11 cellular contexts compared by ENCODE assay signal in genomic region chr17:61157246-61157887, GRCh38.
A peak's percentile ranks its signal among the peaks of the same experiment; 100 is the strongest.
DNase-seq lines count a peak whose midpoint lies in the region; ATAC-seq and TF ChIP-seq lines count a peak whose summit lies in the region.
"Had no signal": no experiment of that assay in that cellular context is flagged by ENCODE, and none has a peak within 500 bp of the region (broad histone marks: within the 10 kb centered on the region; RNA-seq: fewer than 3 reads in every experiment).

No MANE protein-coding gene starts in this region.

- no peak for ATAC-seq in GM18517 (IDR thresholded peaks at IDR 0.05; ENCODE audit: unreplicated experiment)
- no peak for ATAC-seq in activated T-cell treated with anti-CD3 and anti-CD28 coated beads, Interleukin-2, amount 50 U/mL, for 4 hours

- H3K36me3 ChIP-seq in HAP-1 (replicated peaks): no peaks in the 10 kb centered on the region

- peak; percentile 52 to 57 for DNase-seq in HAP-1 (ENCODE audit: low spot score in 2 of 2)
- peak; percentile 15 for DNase-seq in NCI-H345 treated with DMSO at 0.1 percent for 48 hours (lab: John Stamatoyannopoulos, UW; ENCODE audit: unreplicated experiment)
- DNase-seq in endothelial cell (ENCODE audit: low spot score): no peak
- peak; percentile 84 for DNase-seq in pons (ENCODE audit: low spot score)
- no peak for DNase-seq in DMS53 treated with DMSO at 0.1 percent for 48 hours (lab: John Stamatoyannopoulos, UW; ENCODE audit: unreplicated experiment)
- DNase-seq in activated T-cell treated with anti-CD3 and anti-CD28 coated beads, Interleukin-2, amount 50 U/mL, for 4 hours: no peak
- no peak for DNase-seq in CD14-positive monocyte (ENCODE audit: low spot score)
- DNase-seq: KBM-7; stimulated activated naive CD4-positive, alpha-beta T cell treated with Interleukin-2 at 50 U/mL for 16 hours had no signal

- no peak overlapping the region for H3K4me3 ChIP-seq in HAP-1

- H3K27ac Mint-ChIP-seq in endothelial cell (ENCODE audit: unreplicated experiment) (peak overlapping the region; percentile 38), CD14-positive monocyte (no peak overlapping the region)
- H3K27ac Mint-ChIP-seq: activated naive CD4-positive, alpha-beta T cell treated with anti-CD3 and anti-CD28 coated beads, Interleukin-2, amount 50 U/mL, for 24 hours had no signal

- H3K4me1 Mint-ChIP-seq in endothelial cell (ENCODE audit: unreplicated experiment) (peaks cover 61% of the 10 kb centered on the region), CD14-positive monocyte (peaks cover 23% of the 10 kb centered on the region)
- peaks cover 18% of the 10 kb centered on the region for H3K4me1 Mint-ChIP-seq in activated T-cell treated with anti-CD3 and anti-CD28 coated beads, Interleukin-2, amount 50 U/mL, for 4 hours (ENCODE audit: low read depth)

- no peaks in the 10 kb centered on the region; the same call in 1 of the 2 replicates for H3K9me3 ChIP-seq in HAP-1

- H3K36me3 Mint-ChIP-seq in endothelial cell (ENCODE audit: low read depth, unreplicated experiment) (no peaks in the 10 kb centered on the region), CD14-positive monocyte (peaks cover 0 to 2% of the 10 kb centered on the region in 2 donors)
- no peaks in the 10 kb centered on the region for H3K36me3 Mint-ChIP-seq in activated T-cell treated with anti-CD3 and anti-CD28 coated beads, Interleukin-2, amount 50 U/mL, for 4 hours (ENCODE audit: insufficient read depth)

- TF ChIP-seq CTCF in endothelial cell (IDR thresholded peaks at IDR 0.05; ENCODE audit: unreplicated experiment): no peak
- no peak for TF ChIP-seq CTCF in CD14-positive monocyte (IDR thresholded peaks at IDR 0.05)

- H3K4me1 ChIP-seq in HAP-1: peaks cover 34% of the 10 kb centered on the region

- in situ Hi-C loops in HAP-1 (cut with MboI; ENCODE audit: low sequenced_read_pairs): no loop called here

- peaks cover 2% of the 10 kb centered on the region; the same call in 1 of the 2 replicates for H3K27me3 ChIP-seq in HAP-1 (ENCODE audit: low read depth)

- H3K9me3 Mint-ChIP-seq in endothelial cell (ENCODE audit: unreplicated experiment) (no peaks in the 10 kb centered on the region), CD14-positive monocyte (peaks cover 0 to 4% (median 0%) of the 10 kb centered on the region in 7 donors)
- no peaks in the 10 kb centered on the region for H3K9me3 Mint-ChIP-seq in activated T-cell treated with anti-CD3 and anti-CD28 coated beads, Interleukin-2, amount 50 U/mL, for 4 hours
- H3K9me3 Mint-ChIP-seq: activated naive CD4-positive, alpha-beta T cell treated with anti-CD3 and anti-CD28 coated beads, Interleukin-2, amount 50 U/mL, for 24 hours had no signal

- H3K4me3 Mint-ChIP-seq in endothelial cell (ENCODE audit: unreplicated experiment) (no peak overlapping the region), CD14-positive monocyte (no peak overlapping the region)
- H3K4me3 Mint-ChIP-seq in activated T-cell treated with anti-CD3 and anti-CD28 coated beads, Interleukin-2, amount 50 U/mL, for 4 hours: no peak overlapping the region
- H3K4me3 Mint-ChIP-seq: activated naive CD4-positive, alpha-beta T cell treated with anti-CD3 and anti-CD28 coated beads, Interleukin-2, amount 50 U/mL, for 24 hours had no signal

- intact Hi-C loops in CD14-positive monocyte (cut with micrococcal nuclease): no loop called here

- H3K27me3 Mint-ChIP-seq in endothelial cell (ENCODE audit: unreplicated experiment) (no peaks in the 10 kb centered on the region), CD14-positive monocyte (ENCODE audit: low read depth in 3 of 3) (peaks cover 0 to 1% (median 0%) of the 10 kb centered on the region in 3 donors)
- no peaks in the 10 kb centered on the region for H3K27me3 Mint-ChIP-seq in activated T-cell treated with anti-CD3 and anti-CD28 coated beads, Interleukin-2, amount 50 U/mL, for 4 hours (ENCODE audit: low read depth)
- H3K27me3 Mint-ChIP-seq: activated naive CD4-positive, alpha-beta T cell treated with anti-CD3 and anti-CD28 coated beads, Interleukin-2, amount 50 U/mL, for 24 hours had no signal

Comparison
In these comparisons a context has a peak if more than half of its experiments do, and no peak if none do; other contexts are left out.
1. DNase-seq: peak in HAP-1 (2 of 2), NCI-H345 treated with DMSO at 0.1 percent for 48 hours (single experiment) and pons (single experiment); none in endothelial cell (single experiment), DMS53 treated with DMSO at 0.1 percent for 48 hours (single experiment), activated T-cell treated with anti-CD3 and anti-CD28 coated beads, Interleukin-2, amount 50 U/mL, for 4 hours (single experiment) and CD14-positive monocyte (single experiment).